8 cellular contexts compared by ENCODE assay signal in the genomic region with DNA sequence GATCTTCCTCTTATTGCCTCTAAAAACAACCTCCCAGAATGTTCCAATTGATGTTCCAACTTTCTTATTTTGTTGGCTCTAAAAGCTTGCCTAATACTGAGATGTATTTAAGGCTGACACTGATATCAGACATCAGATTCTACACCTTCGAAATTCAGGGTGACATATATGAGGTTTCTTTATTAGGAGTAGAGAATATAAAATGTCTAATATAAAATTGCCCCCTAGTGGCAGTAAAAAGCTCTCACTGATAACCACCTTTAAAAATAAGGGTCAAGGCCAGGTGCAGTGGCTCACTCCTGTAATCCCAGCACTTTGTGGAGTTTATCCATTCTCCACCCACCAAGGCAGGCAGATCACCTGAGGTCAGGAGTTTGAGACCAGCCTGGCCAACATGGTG.
DNase-seq lines count a peak whose midpoint lies in the region; ATAC-seq and TF ChIP-seq lines count a peak whose summit lies in the region.

No MANE protein-coding gene starts in this region.

- H3K79me2 ChIP-seq in neural cell (replicated peaks; ENCODE audit: insufficient read depth, low read length): no peaks in the 10 kb centered on the region

- H3K4me1 Mint-ChIP-seq in activated B cell treated with CpG ODN at 0.5 μM for 24 hours: no peaks in the 10 kb centered on the region

- no peaks in the 10 kb centered on the region for H3K27me3 ChIP-seq in A673 (replicated peaks; ENCODE audit: insufficient read depth, low read depth, low read length, poor library complexity)
- no peaks in the 10 kb centered on the region for H3K27me3 ChIP-seq in neural cell (ENCODE audit: insufficient read depth, low read depth, low read length)

- no peak overlapping the region for H2AFZ ChIP-seq in neural cell (ENCODE audit: low read depth, low read length)

- no peak overlapping the region for H3K27ac Mint-ChIP-seq in activated B cell treated with CpG ODN at 0.5 μM for 24 hours

- no peaks in the 10 kb centered on the region for H4K20me1 ChIP-seq in neural cell (ENCODE audit: insufficient read depth)

- CTCF ChIA-PET in A673 (lab: Charles Lee) (no interaction called here), activated B cell treated with CpG ODN at 0.5 μM for 24 hours (lab: Charles Lee) (no interaction called here)

- no peak overlapping the region for H3K4me3 ChIP-seq in A673 (ENCODE audit: low read depth, low read length, poor library complexity, severe bottlenecking)
- H3K4me3 ChIP-seq in neural cell (ENCODE audit: low read length): no peak overlapping the region

- H3K36me3 Mint-ChIP-seq in activated B cell treated with CpG ODN at 0.5 μM for 24 hours (ENCODE audit: low read depth): no peaks in the 10 kb centered on the region

- H3K36me3 ChIP-seq in A673 (ENCODE audit: insufficient read depth, low read length, poor library complexity, severe bottlenecking): no peaks in the 10 kb centered on the region
- H3K36me3 ChIP-seq in neural cell (ENCODE audit: insufficient read depth, low read length): no peaks in the 10 kb centered on the region

- no peaks in the 10 kb centered on the region for H3K9me3 ChIP-seq in A673 (ENCODE audit: low read depth, low read length, poor library complexity, severe bottlenecking)
- no peaks in the 10 kb centered on the region for H3K9me3 ChIP-seq in neural cell (ENCODE audit: low read length)

- TF ChIP-seq RAD21 in neural cell (conservative IDR thresholded peaks at IDR 0.05): no peak

- POLR2A ChIA-PET in A673 (lab: Charles Lee; ENCODE audit: low non-redundant PET): no interaction called here
- POLR2A ChIA-PET in activated B cell treated with CpG ODN at 0.5 μM for 24 hours (lab: Charles Lee): no interaction called here

- H3K4me1 ChIP-seq in A673 (ENCODE audit: insufficient read depth, low read length, poor library complexity, severe bottlenecking): no peaks in the 10 kb centered on the region

- no peaks in the 10 kb centered on the region for H3K27me3 Mint-ChIP-seq in activated B cell treated with CpG ODN at 0.5 μM for 24 hours

- no peak overlapping the region for H3K9ac ChIP-seq in neural cell (ENCODE audit: low read length)

- TF ChIP-seq CTCF in A673 (conservative IDR thresholded peaks at IDR 0.05; ENCODE audit: low read depth, low read length) (peak; percentile 61), activated B cell treated with CpG ODN at 0.5 μM for 24 hours (IDR thresholded peaks at IDR 0.05) (no peak), neural cell (IDR thresholded peaks at IDR 0.05; ENCODE audit: poor library complexity, severe bottlenecking) (peak; percentile 33)

- peak; percentile 73 for ATAC-seq in GM19043 (IDR thresholded peaks at IDR 0.05; ENCODE audit: low read depth, unreplicated experiment)
- peak; percentile 18 for ATAC-seq in activated B cell treated with CpG ODN at 0.5 μM for 24 hours (ENCODE audit: low read depth)
- ATAC-seq in HG02588 (IDR thresholded peaks at IDR 0.05; ENCODE audit: unreplicated experiment): no peak

- no peak overlapping the region for H3K4me2 ChIP-seq in neural cell (ENCODE audit: low read length)

- H3K9me2 ChIP-seq in neural cell (ENCODE audit: insufficient read depth, low read length): no peaks in the 10 kb centered on the region

- DNase-seq in A673 (ENCODE audit: low spot score): peak; percentile 34
- DNase-seq in LHCN-M2 (ENCODE audit: low read depth): peak; percentile 22
- no peak for DNase-seq in activated B cell treated with CpG ODN at 0.5 μM for 24 hours
- DNase-seq in dedifferentiated amniotic fluid mesenchymal stem cell (ENCODE audit: extremely low spot score): no peak
- DNase-seq in cardiac septum (ENCODE audit: low spot score): no peak

- no peaks in the 10 kb centered on the region for H3K9me3 Mint-ChIP-seq in activated B cell treated with CpG ODN at 0.5 μM for 24 hours

- H3K4me3 Mint-ChIP-seq in activated B cell treated with CpG ODN at 0.5 μM for 24 hours: no peak overlapping the region

- intact Hi-C loops in A673 (cut with micrococcal nuclease; ENCODE audit: unreplicated experiment): no loop called here
- intact Hi-C loops in activated B cell treated with CpG ODN at 0.5 μM for 24 hours (cut with micrococcal nuclease): no loop called here
- intact Hi-C loops in cardiac septum (cut with DNase I): no loop called here

- H3K27ac ChIP-seq in A673 (ENCODE audit: low read depth, low read length, poor library complexity, severe bottlenecking): no peak overlapping the region
- no peak overlapping the region for H3K27ac ChIP-seq in neural cell (ENCODE audit: low read length)

- BruUV-seq in A673 (replicated peaks; lab: Mats Ljungman, UMichigan): no TSS peak

- no peak for TF ChIP-seq EP300 in neural cell (conservative IDR thresholded peaks at IDR 0.05; ENCODE audit: poor library complexity, severe bottlenecking)

- H3F3A ChIP-seq in neural cell (ENCODE audit: insufficient read depth, low read length, poor library complexity, severe bottlenecking): no peaks in the 10 kb centered on the region

TF ChIP-seq in neural cell, 6 proteins besides CTCF, POLR2A, EP300 and RAD21:
- TF ChIP-seq TAF1 (IDR thresholded peaks at IDR 0.05; ENCODE audit: low read depth): no peak
- TF ChIP-seq MXI1 (conservative IDR thresholded peaks at IDR 0.05; ENCODE audit: poor library complexity, severe bottlenecking): no peak
- TF ChIP-seq SMC3 (conservative IDR thresholded peaks at IDR 0.05; ENCODE audit: poor library complexity): no peak
- TF ChIP-seq, protein P1, sequence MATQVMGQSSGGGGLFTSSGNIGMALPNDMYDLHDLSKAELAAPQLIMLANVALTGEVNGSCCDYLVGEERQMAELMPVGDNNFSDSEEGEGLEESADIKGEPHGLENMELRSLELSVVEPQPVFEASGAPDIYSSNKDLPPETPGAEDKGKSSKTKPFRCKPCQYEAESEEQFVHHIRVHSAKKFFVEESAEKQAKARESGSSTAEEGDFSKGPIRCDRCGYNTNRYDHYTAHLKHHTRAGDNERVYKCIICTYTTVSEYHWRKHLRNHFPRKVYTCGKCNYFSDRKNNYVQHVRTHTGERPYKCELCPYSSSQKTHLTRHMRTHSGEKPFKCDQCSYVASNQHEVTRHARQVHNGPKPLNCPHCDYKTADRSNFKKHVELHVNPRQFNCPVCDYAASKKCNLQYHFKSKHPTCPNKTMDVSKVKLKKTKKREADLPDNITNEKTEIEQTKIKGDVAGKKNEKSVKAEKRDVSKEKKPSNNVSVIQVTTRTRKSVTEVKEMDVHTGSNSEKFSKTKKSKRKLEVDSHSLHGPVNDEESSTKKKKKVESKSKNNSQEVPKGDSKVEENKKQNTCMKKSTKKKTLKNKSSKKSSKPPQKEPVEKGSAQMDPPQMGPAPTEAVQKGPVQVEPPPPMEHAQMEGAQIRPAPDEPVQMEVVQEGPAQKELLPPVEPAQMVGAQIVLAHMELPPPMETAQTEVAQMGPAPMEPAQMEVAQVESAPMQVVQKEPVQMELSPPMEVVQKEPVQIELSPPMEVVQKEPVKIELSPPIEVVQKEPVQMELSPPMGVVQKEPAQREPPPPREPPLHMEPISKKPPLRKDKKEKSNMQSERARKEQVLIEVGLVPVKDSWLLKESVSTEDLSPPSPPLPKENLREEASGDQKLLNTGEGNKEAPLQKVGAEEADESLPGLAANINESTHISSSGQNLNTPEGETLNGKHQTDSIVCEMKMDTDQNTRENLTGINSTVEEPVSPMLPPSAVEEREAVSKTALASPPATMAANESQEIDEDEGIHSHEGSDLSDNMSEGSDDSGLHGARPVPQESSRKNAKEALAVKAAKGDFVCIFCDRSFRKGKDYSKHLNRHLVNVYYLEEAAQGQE (IDR thresholded peaks at IDR 0.05; ENCODE audit: borderline replicate concordance): no peak
- no peak for TF ChIP-seq EZH2 (IDR thresholded peaks at IDR 0.05; ENCODE audit: borderline replicate concordance, insufficient read depth, low read length, poor library complexity, severe bottlenecking)
- TF ChIP-seq POLR2AphosphoS5 (IDR thresholded peaks at IDR 0.05): no peak

Comparison
In these comparisons a context has a peak if more than half of its experiments do, and no peak if none do; other contexts are left out.
1. DNase-seq: peak in A673 (single experiment) and LHCN-M2 (single experiment); none in activated B cell treated with CpG ODN at 0.5 μM for 24 hours (single experiment), dedifferentiated amniotic fluid mesenchymal stem cell (single experiment) and cardiac septum (single experiment).